13 cellular contexts compared by ENCODE assay signal in genomic region chr15:81189583-81190283, GRCh38. TPM values are rescaled to one million over a fixed set of nuclear protein-coding genes. Genes with fewer than 3 reads are reported as not detected.
DNase-seq lines count a peak whose midpoint lies in the region; ATAC-seq and TF ChIP-seq lines count a peak whose summit lies in the region.
"Had no signal": no experiment of that assay in that cellular context is flagged by ENCODE, and none has a peak within 500 bp of the region (broad histone marks: within the 10 kb centered on the region; RNA-seq: fewer than 3 reads in every experiment).

No MANE protein-coding gene starts in this region.

- H3K27me3 ChIP-seq in left lung: no peaks in the 10 kb centered on the region
- no peaks in the 10 kb centered on the region for H3K27me3 ChIP-seq in thyroid gland
- H3K27me3 ChIP-seq: neural progenitor cell had no signal

- H3K36me3 Mint-ChIP-seq in chondrocyte (ENCODE audit: low read depth): no peaks in the 10 kb centered on the region
- H3K36me3 Mint-ChIP-seq: neural progenitor cell had no signal

- DNase-seq in HCEC 1CT (peak; percentile 96), chondrocyte (ENCODE audit: low spot score) (no peak), left lung (peak in 1 of 2 donors; percentile 52), thyroid gland (peak; percentile 4 to 23), anterior cingulate cortex (lab: John Stamatoyannopoulos, UW) (no peak), cerebellar cortex (ENCODE audit: low spot score) (no peak)
- DNase-seq in activated naive CD4-positive, alpha-beta T cell treated with Interleukin-2 at 50 U/mL for 16 hours: no peak
- DNase-seq: activated CD4-positive, alpha-beta T cell treated with anti-CD3 and anti-CD28 coated beads, Interleukin-2, amount 50 U/mL, for 48 hours; H9; NCI-H1930 had no signal

- H3K4me3 Mint-ChIP-seq in chondrocyte (ENCODE audit: unreplicated experiment): peak overlapping the region; percentile 47
- H3K4me3 Mint-ChIP-seq: H9, neural progenitor cell had no signal

- intact Hi-C loops in left lung (cut with DNase I): no loop called here
- intact Hi-C loops in thyroid gland (cut with DNase I): no loop called here

- no peaks in the 10 kb centered on the region for H3K36me3 ChIP-seq in left lung
- H3K36me3 ChIP-seq in thyroid gland: no peaks in the 10 kb centered on the region
- H3K36me3 ChIP-seq: neural progenitor cell had no signal

- peak; percentile 71 for ATAC-seq in left lung
- ATAC-seq in esophagus mucosa: no peak

- no peaks in the 10 kb centered on the region for H3K9me3 ChIP-seq in left lung
- no peaks in the 10 kb centered on the region for H3K9me3 ChIP-seq in thyroid gland

- no peak overlapping the region for H3K4me3 ChIP-seq in left lung
- H3K4me3 ChIP-seq in thyroid gland (replicated peaks in 1 of 3): no peak overlapping the region
- H3K4me3 ChIP-seq: neural progenitor cell had no signal

- peak overlapping the region; percentile 90 for H3K27ac Mint-ChIP-seq in chondrocyte (ENCODE audit: unreplicated experiment)
- H3K27ac Mint-ChIP-seq: neural progenitor cell had no signal

- H3K9me3 Mint-ChIP-seq in chondrocyte (ENCODE audit: low read depth): no peaks in the 10 kb centered on the region
- H3K9me3 Mint-ChIP-seq: H9, neural progenitor cell had no signal

- 71 to 79% methylated on average over 11 of the region's 11 CpGs for WGBS in thyroid gland, 2 donors

- TF ChIP-seq POLR2A in thyroid gland (IDR thresholded peaks at IDR 0.05): no peak

- no peaks in the 10 kb centered on the region for H3K4me1 ChIP-seq in left lung
- H3K4me1 ChIP-seq in thyroid gland: peaks cover 1 to 3% of the 10 kb centered on the region in 2 donors

- TF ChIP-seq CTCF in chondrocyte (IDR thresholded peaks at IDR 0.05) (no peak), left lung (IDR thresholded peaks at IDR 0.05) (no peak), thyroid gland (IDR thresholded peaks at IDR 0.05) (no peak)

- H3K27ac ChIP-seq in left lung (peak overlapping the region; percentile 25 to 72), thyroid gland (peak overlapping the region; percentile 30 to 36 (median 32))
- H3K27ac ChIP-seq: HL-60, neural progenitor cell had no signal

- peaks cover 23% of the 10 kb centered on the region for H3K4me1 Mint-ChIP-seq in chondrocyte (ENCODE audit: low read depth)

- H3K27me3 Mint-ChIP-seq in chondrocyte (ENCODE audit: low read depth): peaks cover 6% of the 10 kb centered on the region

RNA-seq across cellular contexts. Expression of gene IL16, which starts 6.9 kb away (rescaled TPM):
- total RNA-seq in chondrocyte (1.1 to 2.5 TPM (median 2.0 TPM) in 3 replicates), left lung (10 to 100 TPM; 22.0 to 34.3 TPM), thyroid gland (10 to 100 TPM in 2 of 4 donors, 1 to 10 TPM in 2; 4.9 to 11.5 (median 8.4) TPM), esophagus mucosa (2.7 TPM)

RNA-seq across cellular contexts. Expression of gene CFAP161, which starts 55.7 kb away (rescaled TPM):
- total RNA-seq in chondrocyte (not detected in 3 replicates), left lung (1 to 10 TPM in 1 of 2 donors, under 1 TPM in 1; 0.64 to 1.9 TPM), thyroid gland (under 1 TPM in 3 of 4 donors, not detected in 1; 0.56 to 0.81 (median 0.78) TPM), esophagus mucosa (0.36 TPM)

Comparison
In these comparisons a context has a peak if more than half of its experiments do, and no peak if none do; other contexts are left out.
1. DNase-seq: peak in HCEC 1CT (single experiment) and thyroid gland (2 of 2); none in chondrocyte (single experiment), anterior cingulate cortex (0 of 58), cerebellar cortex (single experiment) and activated naive CD4-positive, alpha-beta T cell treated with Interleukin-2 at 50 U/mL for 16 hours (single experiment).